13 cellular contexts compared by ENCODE assay signal in the genomic region with DNA sequence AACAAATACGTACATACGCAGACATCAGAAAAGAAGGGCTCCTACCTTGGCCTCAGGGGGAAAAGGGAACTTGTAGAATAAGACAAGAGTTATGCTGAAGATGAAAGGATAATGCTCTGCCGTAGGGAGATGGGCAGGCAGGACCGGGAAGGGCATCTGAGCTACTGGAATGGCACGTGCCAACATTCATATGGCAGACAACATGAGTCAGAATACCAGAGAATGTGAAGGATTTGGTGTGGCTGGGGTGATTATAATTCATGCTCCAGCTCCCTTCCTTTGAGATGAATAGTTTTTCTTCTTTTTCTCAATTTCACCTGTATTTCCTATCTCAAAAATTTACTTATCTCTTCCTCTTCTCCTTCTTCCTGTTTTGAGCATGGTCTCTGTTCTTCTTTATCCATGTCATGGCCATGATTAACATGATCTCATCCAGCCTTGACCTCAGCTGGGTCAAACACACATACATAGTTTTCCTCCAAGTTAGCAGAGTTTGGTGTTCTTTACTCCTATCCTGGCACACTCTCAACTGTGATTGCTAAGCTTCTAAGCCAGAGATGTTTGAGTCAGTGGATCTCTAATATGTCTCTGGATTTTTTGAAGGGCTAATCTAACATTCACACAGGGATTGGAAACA.
DNase-seq lines count a peak whose midpoint lies in the region; TF ChIP-seq lines count a peak whose summit lies in the region.
"Had no signal": no experiment of that assay in that cellular context is flagged by ENCODE, and none has a peak within 500 bp of the region (broad histone marks: within the 10 kb centered on the region; RNA-seq: fewer than 3 reads in every experiment).

No MANE protein-coding gene starts in this region.

- no peaks in the 10 kb centered on the region for H3K36me3 ChIP-seq in adipocyte (ENCODE audit: control insufficient read depth, insufficient read depth, low read length, severe bottlenecking)

- H3K36me3 Mint-ChIP-seq in activated naive CD4-positive, alpha-beta T cell treated with anti-CD3 and anti-CD28 coated beads for 36 hours (ENCODE audit: low read depth) = peaks cover 2% of the 10 kb centered on the region
- H3K36me3 Mint-ChIP-seq in type B pancreatic cell = peaks cover 12% of the 10 kb centered on the region

- TF ChIP-seq CTCF in type B pancreatic cell (conservative IDR thresholded peaks at IDR 0.05) (no peak), dorsolateral prefrontal cortex (IDR thresholded peaks at IDR 0.05 in 54 of 56, conservative IDR thresholded peaks at IDR 0.05 in 2 of 56; ENCODE audit: low read depth in 1 of 56, partially characterized antibody in 56 of 56) (no peak)

- no peak overlapping the region for H3K27ac ChIP-seq in dorsolateral prefrontal cortex
- H3K27ac ChIP-seq: PC-9 had no signal

- CTCF ChIA-PET in activated naive CD4-positive, alpha-beta T cell treated with anti-CD3 and anti-CD28 coated beads for 36 hours (lab: Charles Lee) = interaction anchor here (1.0 to 1.3 kb wide), 5 partner anchors 8 to 70 kb away, joined by 3 to 5 read pairs (median 3); no protein-coding TSS in a partner anchor

- peaks cover 95% of the 10 kb centered on the region for H3K4me1 Mint-ChIP-seq in activated naive CD4-positive, alpha-beta T cell treated with anti-CD3 and anti-CD28 coated beads for 36 hours (ENCODE audit: low read depth)
- peaks cover 37% of the 10 kb centered on the region for H3K4me1 Mint-ChIP-seq in type B pancreatic cell (ENCODE audit: unreplicated experiment)

- intact Hi-C loops in activated naive CD4-positive, alpha-beta T cell treated with anti-CD3 and anti-CD28 coated beads for 36 hours (cut with micrococcal nuclease) = loop anchor here (10.0 kb wide), 1 partner anchor 712 kb away; no protein-coding TSS in a partner anchor
- intact Hi-C loops in dorsolateral prefrontal cortex (cut with DNase I) = no loop called here

- no peak for DNase-seq in activated naive CD4-positive, alpha-beta T cell treated with anti-CD3 and anti-CD28 coated beads for 36 hours
- no peak for DNase-seq in activated naive CD4-positive, alpha-beta T cell treated with anti-CD3 and anti-CD28 coated beads, Interleukin-2, amount 50 U/mL, for 16 hours
- DNase-seq in adipocyte (ENCODE audit: low read depth) = peak; percentile 51
- DNase-seq in iris pigment epithelial cell (ENCODE audit: low read depth) = peak; percentile 84
- no peak for DNase-seq in type B pancreatic cell (ENCODE audit: extremely low spot score, unreplicated experiment)
- no peak for DNase-seq in dorsolateral prefrontal cortex
- no peak for DNase-seq in activated CD4-positive, CD25-positive, alpha-beta regulatory T cell (lab: John Stamatoyannopoulos, UW)
- no peak for DNase-seq in DMS153 (lab: John Stamatoyannopoulos, UW)
- DNase-seq: caudate nucleus, erythroblast, PC-9 had no signal

- H3K4me3 ChIP-seq in adipocyte (ENCODE audit: low read length) (no peak overlapping the region), dorsolateral prefrontal cortex (no peak overlapping the region)
- H3K4me3 ChIP-seq: PC-9 had no signal

- H3K9ac ChIP-seq in adipocyte (ENCODE audit: low read length) = no peak overlapping the region

- no peak overlapping the region for H3K4me3 Mint-ChIP-seq in activated naive CD4-positive, alpha-beta T cell treated with anti-CD3 and anti-CD28 coated beads for 36 hours
- H3K4me3 Mint-ChIP-seq in type B pancreatic cell = no peak overlapping the region
- H3K4me3 Mint-ChIP-seq: neural crest cell; T-helper 2 cell treated with Interferon-gamma antibody and Interleukin-4, amounts not matched to agents 5 μg/mL and 100 μg/mL, for 36 hours had no signal

- peak overlapping the region; percentile 73 for H3K27ac Mint-ChIP-seq in activated naive CD4-positive, alpha-beta T cell treated with anti-CD3 and anti-CD28 coated beads for 36 hours
- peak overlapping the region; percentile 6 for H3K27ac Mint-ChIP-seq in type B pancreatic cell
- H3K27ac Mint-ChIP-seq: T-helper 2 cell treated with Interferon-gamma antibody and Interleukin-4, amounts not matched to agents 5 μg/mL and 100 μg/mL, for 36 hours had no signal

- no peaks in the 10 kb centered on the region for H3K9me3 Mint-ChIP-seq in activated naive CD4-positive, alpha-beta T cell treated with anti-CD3 and anti-CD28 coated beads for 36 hours
- H3K9me3 Mint-ChIP-seq in type B pancreatic cell = no peaks in the 10 kb centered on the region
- H3K9me3 Mint-ChIP-seq: neural crest cell; T-helper 2 cell treated with Interferon-gamma antibody and Interleukin-4, amounts not matched to agents 5 μg/mL and 100 μg/mL, for 36 hours had no signal

- peaks cover 16% of the 10 kb centered on the region for H3K4me1 ChIP-seq in adipocyte (ENCODE audit: control insufficient read depth, insufficient read depth, low read length)

- H3K27me3 ChIP-seq in adipocyte (replicated peaks; ENCODE audit: control insufficient read depth, insufficient read depth, low read length) (no peaks in the 10 kb centered on the region), dorsolateral prefrontal cortex (no peaks in the 10 kb centered on the region)

- no peaks in the 10 kb centered on the region for H3K9me3 ChIP-seq in adipocyte (ENCODE audit: control insufficient read depth, low read length)

- no peaks in the 10 kb centered on the region for H3K27me3 Mint-ChIP-seq in activated naive CD4-positive, alpha-beta T cell treated with anti-CD3 and anti-CD28 coated beads for 36 hours (ENCODE audit: low read depth)
- H3K27me3 Mint-ChIP-seq in type B pancreatic cell = no peaks in the 10 kb centered on the region

Comparison
In these comparisons a context has a peak if more than half of its experiments do, and no peak if none do; other contexts are left out.
1. DNase-seq: peak in adipocyte (single experiment) and iris pigment epithelial cell (single experiment); none in activated naive CD4-positive, alpha-beta T cell treated with anti-CD3 and anti-CD28 coated beads for 36 hours (single experiment), activated naive CD4-positive, alpha-beta T cell treated with anti-CD3 and anti-CD28 coated beads, Interleukin-2, amount 50 U/mL, for 16 hours (single experiment), type B pancreatic cell (single experiment), dorsolateral prefrontal cortex (0 of 10), activated CD4-positive, CD25-positive, alpha-beta regulatory T cell (0 of 4) and DMS153 (single experiment).